Comparison of ENCODE assay signal across 8 cellular contexts in genomic region chr11:109205312-109205711, GRCh38.
"Had no signal": no experiment of that assay in that cellular context is flagged by ENCODE, and none has a peak within 500 bp of the region (broad histone marks: within the 10 kb centered on the region; RNA-seq: fewer than 3 reads in every experiment).

No MANE protein-coding gene starts in this region.

- DNase-seq: GDM1, GF-D8 had no signal

- FAIRE-seq: G401.6, GM12878, GM12891, GM12892, GM18507, GM19239 had no signal

- H3K4me3 ChIP-seq: GM12878 had no signal

- ATAC-seq: GM12878 had no signal
